18 cellular contexts compared by ENCODE assay signal in genomic region chr3:13526626-13526949, GRCh38. TPM values are rescaled to one million over a fixed set of nuclear protein-coding genes. Genes with fewer than 3 reads are reported as not detected.
DNase-seq lines count a peak whose midpoint lies in the region; ATAC-seq and TF ChIP-seq lines count a peak whose summit lies in the region.
"Had no signal": no experiment of that assay in that cellular context is flagged by ENCODE, and none has a peak within 500 bp of the region (broad histone marks: within the 10 kb centered on the region; RNA-seq: fewer than 3 reads in every experiment).

No MANE protein-coding gene starts in this region.

- CTCF ChIA-PET in activated CD4-positive, alpha-beta memory T cell treated with anti-CD3 and anti-CD28 coated beads, Interleukin-2, amount 10 ng/mL, durations not matched to agents 7 days and 5 days (lab: Charles Lee): no interaction called here

- peak overlapping the region; percentile 8 for H3K23ac ChIP-seq in neuronal stem cell (ENCODE audit: low read depth, low read length, poor library complexity)

- no peak overlapping the region for H4K91ac ChIP-seq in neuronal stem cell (ENCODE audit: low read depth, low read length, poor library complexity)

- no peaks in the 10 kb centered on the region for H3K27me3 Mint-ChIP-seq in chondrocyte (ENCODE audit: low read depth)
- peaks cover 13% of the 10 kb centered on the region for H3K27me3 Mint-ChIP-seq in activated CD4-positive, alpha-beta memory T cell treated with anti-CD3 and anti-CD28 coated beads, Interleukin-2, amount 10 ng/mL, durations not matched to agents 7 days and 5 days

- H2BK12ac ChIP-seq in neuronal stem cell (ENCODE audit: low read length): peak overlapping the region; percentile 82

- no peak overlapping the region for H3K4me2 ChIP-seq in neuronal stem cell (ENCODE audit: insufficient read depth, low read length, poor library complexity, severe bottlenecking)
- H3K4me2 ChIP-seq: PC-9 had no signal

- intact Hi-C loops in thyroid gland (cut with DNase I): no loop called here

- DNase-seq in RWPE2 (ENCODE audit: low spot score) (no peak), chondrocyte (ENCODE audit: low spot score) (peak; percentile 73), neuronal stem cell (ENCODE audit: low spot score) (no peak), thyroid gland (no peak), EL (no peak)
- DNase-seq in activated CD4-positive, alpha-beta memory T cell treated with anti-CD3 and anti-CD28 coated beads, Interleukin-2, amount 10 ng/mL, durations not matched to agents 7 days and 5 days: no peak
- no peak for DNase-seq in activated CD8-positive, alpha-beta memory T cell treated with anti-CD3 and anti-CD28 coated beads, Interleukin-2, amount 50 U/mL, for 48 hours
- DNase-seq: activated CD4-positive, alpha-beta T cell treated with anti-CD3 and anti-CD28 coated beads for 48 hours; activated effector memory CD4-positive, alpha-beta T cell treated with anti-CD3 and anti-CD28 coated beads, Interleukin-2, amount 50 U/mL, for 16 hours; mucosa of descending colon; NCI-H2171; NCI-H82; PC-9; right lobe of liver; T-helper 9 cell had no signal

- H2AFZ ChIP-seq in neuronal stem cell (ENCODE audit: low read length): peak overlapping the region; percentile 90
- H2AFZ ChIP-seq: PC-9 had no signal

- H3K4me1 Mint-ChIP-seq in chondrocyte (ENCODE audit: low read depth): peaks cover 33% of the 10 kb centered on the region
- H3K4me1 Mint-ChIP-seq in activated CD4-positive, alpha-beta memory T cell treated with anti-CD3 and anti-CD28 coated beads, Interleukin-2, amount 10 ng/mL, durations not matched to agents 7 days and 5 days: no peaks in the 10 kb centered on the region
- H3K4me1 Mint-ChIP-seq: B cell had no signal

- no peaks in the 10 kb centered on the region for H3K9me3 Mint-ChIP-seq in chondrocyte (ENCODE audit: low read depth)
- no peaks in the 10 kb centered on the region for H3K9me3 Mint-ChIP-seq in activated CD4-positive, alpha-beta memory T cell treated with anti-CD3 and anti-CD28 coated beads, Interleukin-2, amount 10 ng/mL, durations not matched to agents 7 days and 5 days

- no peak for TF ChIP-seq POLR2A in thyroid gland (IDR thresholded peaks at IDR 0.05)

- H2BK120ac ChIP-seq in neuronal stem cell (ENCODE audit: low read depth, low read length): no peak overlapping the region

- H2BK5ac ChIP-seq in neuronal stem cell (ENCODE audit: low read length): no peak overlapping the region

- no peak overlapping the region for H3K4me3 ChIP-seq in RWPE2 (ENCODE audit: severe bottlenecking)
- H3K4me3 ChIP-seq in neuronal stem cell (ENCODE audit: low read length in 2 of 2): no peak overlapping the region
- no peak overlapping the region for H3K4me3 ChIP-seq in thyroid gland (replicated peaks in 1 of 3)
- H3K4me3 ChIP-seq: mucosa of descending colon, PC-9, right lobe of liver had no signal

- H3K18ac ChIP-seq in neuronal stem cell (ENCODE audit: low read length): peak overlapping the region; percentile 91

- no peak for TF ChIP-seq CTCF in RWPE2 (IDR thresholded peaks at IDR 0.05; ENCODE audit: poor library complexity, severe bottlenecking)
- no peak for TF ChIP-seq CTCF in chondrocyte (IDR thresholded peaks at IDR 0.05)
- no peak for TF ChIP-seq CTCF in thyroid gland (IDR thresholded peaks at IDR 0.05)

- H3K36me3 ChIP-seq in RWPE2 (ENCODE audit: low read depth) (no peaks in the 10 kb centered on the region), neuronal stem cell (replicated peaks in 1 of 2; ENCODE audit: control insufficient read depth in 2 of 2, insufficient read depth in 2 of 2, low read length in 2 of 2) (no peaks in the 10 kb centered on the region), thyroid gland (no peaks in the 10 kb centered on the region)
- H3K36me3 ChIP-seq: right lobe of liver had no signal

- no peaks in the 10 kb centered on the region for H3K36me3 Mint-ChIP-seq in chondrocyte (ENCODE audit: low read depth)
- no peaks in the 10 kb centered on the region for H3K36me3 Mint-ChIP-seq in activated CD4-positive, alpha-beta memory T cell treated with anti-CD3 and anti-CD28 coated beads, Interleukin-2, amount 10 ng/mL, durations not matched to agents 7 days and 5 days (ENCODE audit: low read depth)

- H3K9me3 ChIP-seq in RWPE2 (ENCODE audit: severe bottlenecking): no peaks in the 10 kb centered on the region
- peaks cover 0 to 6% of the 10 kb centered on the region in 2 donors for H3K9me3 ChIP-seq in neuronal stem cell (replicated peaks in 1 of 2; ENCODE audit: control insufficient read depth in 2 of 2, insufficient read depth in 1 of 2, low read depth in 1 of 2, low read length in 2 of 2)
- no peaks in the 10 kb centered on the region for H3K9me3 ChIP-seq in thyroid gland
- H3K9me3 ChIP-seq: mucosa of descending colon, right lobe of liver had no signal

- no peak overlapping the region for H3K4ac ChIP-seq in neuronal stem cell (ENCODE audit: low read length)

- no peaks in the 10 kb centered on the region for H3K79me1 ChIP-seq in neuronal stem cell (ENCODE audit: low read depth, low read length)

- no peak overlapping the region for H3K9ac ChIP-seq in neuronal stem cell (ENCODE audit: low read depth, low read length, poor library complexity)

- POLR2A ChIA-PET in activated CD4-positive, alpha-beta memory T cell treated with anti-CD3 and anti-CD28 coated beads, Interleukin-2, amount 10 ng/mL, durations not matched to agents 7 days and 5 days (lab: Charles Lee): no interaction called here

- H2BK15ac ChIP-seq in neuronal stem cell (ENCODE audit: low read length): peak overlapping the region; percentile 41

- H3K4me1 ChIP-seq in RWPE2 (ENCODE audit: insufficient read depth, poor library complexity, severe bottlenecking): peaks cover 11% of the 10 kb centered on the region
- H3K4me1 ChIP-seq in neuronal stem cell (ENCODE audit: control insufficient read depth in 2 of 2, insufficient read depth in 1 of 2, low read depth in 1 of 2, low read length in 2 of 2): peaks cover 10 to 17% of the 10 kb centered on the region in 2 donors
- peaks cover 0 to 12% of the 10 kb centered on the region in 2 donors for H3K4me1 ChIP-seq in thyroid gland

- no peak overlapping the region for H3K27ac Mint-ChIP-seq in chondrocyte (ENCODE audit: unreplicated experiment)
- H3K27ac Mint-ChIP-seq in activated CD4-positive, alpha-beta memory T cell treated with anti-CD3 and anti-CD28 coated beads, Interleukin-2, amount 10 ng/mL, durations not matched to agents 7 days and 5 days: no peak overlapping the region
- H3K27ac Mint-ChIP-seq: B cell had no signal

- no peak for ATAC-seq in RWPE2 (ENCODE audit: low read depth)
- no peak for ATAC-seq in HG03354 (IDR thresholded peaks at IDR 0.05; ENCODE audit: poor library complexity, severe bottlenecking, unreplicated experiment)
- ATAC-seq: mucosa of descending colon, right lobe of liver, SK-N-SH treated with all-trans-retinoic acid at 6 μM for 48 hours had no signal

- H3K27ac ChIP-seq in RWPE2 (ENCODE audit: poor library complexity, severe bottlenecking) (peak overlapping the region; percentile 45), neuronal stem cell (replicated peaks; ENCODE audit: low read length) (no peak overlapping the region), thyroid gland (peak overlapping the region in 2 of 3 donors; percentile 18 to 61)
- H3K27ac ChIP-seq: PC-9, right lobe of liver had no signal

- H3K14ac ChIP-seq in neuronal stem cell (ENCODE audit: low read length): peak overlapping the region; percentile 39

- peak overlapping the region; percentile 93 for H2AK5ac ChIP-seq in neuronal stem cell (ENCODE audit: low read depth, low read length)

- H3K27me3 ChIP-seq in RWPE2 (ENCODE audit: insufficient read depth, poor library complexity, severe bottlenecking) (no peaks in the 10 kb centered on the region), neuronal stem cell (ENCODE audit: control insufficient read depth in 3 of 3, insufficient read depth in 3 of 3, low read depth in 1 of 3, low read length in 3 of 3) (no peaks in the 10 kb centered on the region), thyroid gland (no peaks in the 10 kb centered on the region)

- no peak overlapping the region for H3K4me3 Mint-ChIP-seq in chondrocyte (ENCODE audit: unreplicated experiment)
- no peak overlapping the region for H3K4me3 Mint-ChIP-seq in activated CD4-positive, alpha-beta memory T cell treated with anti-CD3 and anti-CD28 coated beads, Interleukin-2, amount 10 ng/mL, durations not matched to agents 7 days and 5 days
- H3K4me3 Mint-ChIP-seq: B cell had no signal

- WGBS in neuronal stem cell (ENCODE audit: extremely low coverage in 2 of 2, insufficient read length in 2 of 2, insufficient replicate concordance in 1 of 2), 2 donors: no CpG with 5 or more reads among the region's 5 CpGs
- 85 to 100% methylated on average over 2 to 4 of the region's 5 CpGs for WGBS in thyroid gland, 2 donors

- no peak overlapping the region for H4K8ac ChIP-seq in neuronal stem cell (ENCODE audit: low read depth, low read length)

RNA-seq across cellular contexts. Expression of gene FBLN2, which starts 22.3 kb away (rescaled TPM):
- total RNA-seq in chondrocyte (284 to 413 TPM (median 394 TPM) in 3 replicates), thyroid gland (100 to 1,000 TPM in 1 of 4 donors, 10 to 100 TPM in 3; 75.7 to 159 (median 89.8) TPM)
- 12.1 TPM for polyA plus RNA-seq in neuronal stem cell (2013, experiment 1 of 2)
- 12.3 TPM for polyA plus RNA-seq in neuronal stem cell (2013, experiment 2 of 2)
- total RNA-seq in activated CD4-positive, alpha-beta memory T cell treated with anti-CD3 and anti-CD28 coated beads, Interleukin-2, amount 10 ng/mL, durations not matched to agents 7 days and 5 days: not detected

RNA-seq across cellular contexts. Expression of gene HDAC11, which starts 46.5 kb away (rescaled TPM):
- total RNA-seq in chondrocyte (10.7 to 16.5 TPM (median 15.2 TPM) in 3 replicates), thyroid gland (10 to 100 TPM; 18.8 to 47.5 (median 30.8) TPM)
- 7.3 TPM for polyA plus RNA-seq in neuronal stem cell (2013, experiment 1 of 2)
- 7.6 TPM for polyA plus RNA-seq in neuronal stem cell (2013, experiment 2 of 2)
- 1 to 10 TPM; 2.0 to 3.6 TPM for total RNA-seq in activated CD4-positive, alpha-beta memory T cell treated with anti-CD3 and anti-CD28 coated beads, Interleukin-2, amount 10 ng/mL, durations not matched to agents 7 days and 5 days

Comparison
In these comparisons a context has a peak if more than half of its experiments do, and no peak if none do; other contexts are left out.
1. RNA of gene FBLN2, which starts 22.3 kb away (total RNA-seq): 284 to 413 TPM in chondrocyte and 75.7 to 159 TPM in thyroid gland; not detected in activated CD4-positive, alpha-beta memory T cell treated with anti-CD3 and anti-CD28 coated beads, Interleukin-2, amount 10 ng/mL, durations not matched to agents 7 days and 5 days; every median in the first group is over 10 times any median in the second.